1 cellular context compared by ENCODE assay signal in genomic region chr1:244651956-244652698, GRCh38.
A peak's percentile ranks its signal among the peaks of the same experiment; 100 is the strongest.
TF ChIP-seq lines count a peak whose summit lies in the region.

No MANE protein-coding gene starts in this region.

TF ChIP-seq in HepG2, 621 proteins besides CTCF, POLR2A, EP300 and RAD21 (continued from another document and continues in another):
- TF ChIP-seq ZIK1 (CRISPR knock-in tag; IDR thresholded peaks at IDR 0.05; ENCODE audit: borderline replicate concordance, low read depth) (no peak), ZNF562 (CRISPR knock-in tag; IDR thresholded peaks at IDR 0.05; ENCODE audit: borderline replicate concordance) (no peak), BCLAF1 (IDR thresholded peaks at IDR 0.05) (no peak), ZC3H4 (CRISPR knock-in tag; IDR thresholded peaks at IDR 0.05; ENCODE audit: borderline replicate concordance) (no peak), ZNF350 (CRISPR knock-in tag; IDR thresholded peaks at IDR 0.05; ENCODE audit: borderline replicate concordance, low read depth) (no peak), SMAD1 (CRISPR knock-in tag; IDR thresholded peaks at IDR 0.05; ENCODE audit: borderline replicate concordance, low read depth) (0 out of 2 replicates have a peak, but pooled peaks have one; percentile 4), NR2C2 (CRISPR knock-in tag; IDR thresholded peaks at IDR 0.05; ENCODE audit: borderline replicate concordance) (no peak), ZNF205 (CRISPR knock-in tag; IDR thresholded peaks at IDR 0.05) (no peak), IRX3 (CRISPR knock-in tag; IDR thresholded peaks at IDR 0.05; ENCODE audit: borderline replicate concordance, low read depth) (no peak), SP5 (CRISPR knock-in tag; IDR thresholded peaks at IDR 0.05; ENCODE audit: borderline replicate concordance, low read depth) (no peak; the same call in 1 of the 2 replicates), CBFB (CRISPR knock-in tag; IDR thresholded peaks at IDR 0.05) (no peak), RFX1 (IDR thresholded peaks at IDR 0.05) (no peak), DMAP1 (CRISPR knock-in tag; IDR thresholded peaks at IDR 0.05) (no peak), HNRNPLL (IDR thresholded peaks at IDR 0.05; ENCODE audit: low read depth, low read length, poor library complexity, severe bottlenecking) (no peak), ETS1 (CRISPR knock-in tag; IDR thresholded peaks at IDR 0.05) (no peak), ISL2 (CRISPR knock-in tag; IDR thresholded peaks at IDR 0.05) (no peak), HOXD1 (CRISPR knock-in tag; IDR thresholded peaks at IDR 0.05) (no peak), NR1H2 (CRISPR knock-in tag; IDR thresholded peaks at IDR 0.05; ENCODE audit: borderline replicate concordance, low read depth) (no peak), ZSCAN31 (CRISPR knock-in tag; IDR thresholded peaks at IDR 0.05; ENCODE audit: low read depth) (no peak), ZNF75D (CRISPR knock-in tag; IDR thresholded peaks at IDR 0.05; ENCODE audit: borderline replicate concordance) (no peak), ZNF333 (CRISPR knock-in tag; IDR thresholded peaks at IDR 0.05; ENCODE audit: borderline replicate concordance) (no peak), HBP1 (CRISPR knock-in tag; IDR thresholded peaks at IDR 0.05; ENCODE audit: low read depth) (peak; percentile 49; the same call in 1 of the 2 replicates), ZMYM3 (CRISPR knock-in tag; IDR thresholded peaks at IDR 0.05) (peak; percentile 62; the same call in 1 of the 2 replicates), ARNT (IDR thresholded peaks at IDR 0.05) (no peak), TGIF2 (CRISPR knock-in tag; IDR thresholded peaks at IDR 0.05) (no peak), ZNF616 (CRISPR knock-in tag; IDR thresholded peaks at IDR 0.05; ENCODE audit: low read depth) (no peak), ATAD3A (CRISPR knock-in tag; IDR thresholded peaks at IDR 0.05) (no peak), SRSF1 (optimal IDR thresholded peaks at IDR 0.05; ENCODE audit: low read depth, low read length) (peak; percentile 7), MBD4 (IDR thresholded peaks at IDR 0.05; ENCODE audit: borderline replicate concordance, low read length) (no peak), RCOR2 (CRISPR knock-in tag; IDR thresholded peaks at IDR 0.05) (no peak), CREB3 (CRISPR knock-in tag; IDR thresholded peaks at IDR 0.05) (no peak), ZNF234 (CRISPR knock-in tag; conservative IDR thresholded peaks at IDR 0.05) (no peak), ZNF749 (CRISPR knock-in tag; IDR thresholded peaks at IDR 0.05; ENCODE audit: borderline replicate concordance) (no peak), ZSCAN12 (CRISPR knock-in tag; IDR thresholded peaks at IDR 0.05) (no peak), TCF7L2 (IDR thresholded peaks at IDR 0.05; ENCODE audit: low read depth, low read length) (no peak), SRSF9 (IDR thresholded peaks at IDR 0.05; ENCODE audit: borderline replicate concordance, insufficient read depth, low read depth, low read length, poor library complexity, severe bottlenecking) (no peak), ZNF280D (CRISPR knock-in tag; IDR thresholded peaks at IDR 0.05) (0 out of 2 replicates have a peak, but pooled peaks have one; percentile 12), PRDM10 (CRISPR knock-in tag; IDR thresholded peaks at IDR 0.05; ENCODE audit: low read depth) (no peak), WIZ (CRISPR knock-in tag; IDR thresholded peaks at IDR 0.05) (no peak), ARID2 (CRISPR knock-in tag; IDR thresholded peaks at IDR 0.05; ENCODE audit: borderline replicate concordance) (no peak), MBNL3 (CRISPR knock-in tag; conservative IDR thresholded peaks at IDR 0.05) (no peak), HOXA7 (CRISPR knock-in tag; IDR thresholded peaks at IDR 0.05) (no peak), BRF2 (CRISPR knock-in tag; IDR thresholded peaks at IDR 0.05) (no peak), PHF8 (CRISPR knock-in tag; IDR thresholded peaks at IDR 0.05) (peak; percentile 18; the same call in 1 of the 2 replicates), ZNF326 (CRISPR knock-in tag; IDR thresholded peaks at IDR 0.05; ENCODE audit: borderline replicate concordance) (no peak), ZFYVE20 (CRISPR knock-in tag; IDR thresholded peaks at IDR 0.05; ENCODE audit: borderline replicate concordance, low read depth) (no peak)
